In the genomic region with DNA sequence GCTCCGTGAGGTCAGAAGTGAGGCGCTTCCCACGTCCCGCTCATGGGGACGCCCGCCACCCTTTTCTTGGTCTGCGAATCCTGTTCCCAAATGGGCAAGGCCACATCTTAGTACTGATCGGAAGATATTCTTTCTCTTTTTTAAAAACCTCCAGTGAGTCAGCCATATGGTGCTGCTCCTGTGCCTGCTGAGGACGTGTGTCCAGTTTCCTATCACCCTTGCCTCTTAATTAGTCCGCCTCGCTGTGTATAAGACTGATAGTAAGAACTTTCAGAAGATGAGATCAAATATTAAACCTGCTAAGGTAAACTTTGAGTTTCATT, we compare ENCODE assay signal across 1 cellular context.
TF ChIP-seq lines count a peak whose summit lies in the region.

No MANE protein-coding gene starts in this region.

TF ChIP-seq in liver, 16 proteins besides CTCF, POLR2A, EP300 and RAD21 (continued from another document):
- TF ChIP-seq, protein P1, sequence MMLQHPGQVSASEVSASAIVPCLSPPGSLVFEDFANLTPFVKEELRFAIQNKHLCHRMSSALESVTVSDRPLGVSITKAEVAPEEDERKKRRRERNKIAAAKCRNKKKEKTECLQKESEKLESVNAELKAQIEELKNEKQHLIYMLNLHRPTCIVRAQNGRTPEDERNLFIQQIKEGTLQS (IDR thresholded peaks at IDR 0.05): no peak
- TF ChIP-seq TAF1 (conservative IDR thresholded peaks at IDR 0.05) (no peak), YY1 (IDR thresholded peaks at IDR 0.05) (no peak), FOXA1 (IDR thresholded peaks at IDR 0.05) (no peak), JUND (IDR thresholded peaks at IDR 0.05) (no peak)
- TF ChIP-seq, protein P2, sequence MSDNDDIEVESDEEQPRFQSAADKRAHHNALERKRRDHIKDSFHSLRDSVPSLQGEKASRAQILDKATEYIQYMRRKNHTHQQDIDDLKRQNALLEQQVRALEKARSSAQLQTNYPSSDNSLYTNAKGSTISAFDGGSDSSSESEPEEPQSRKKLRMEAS (IDR thresholded peaks at IDR 0.05): no peak
